15 cellular contexts compared by ENCODE assay signal in genomic region chr10:49136525-49136924, GRCh38. TPM values are rescaled to one million over a fixed set of nuclear protein-coding genes. Genes with fewer than 3 reads are reported as not detected.
DNase-seq lines count a peak whose midpoint lies in the region; ATAC-seq and TF ChIP-seq lines count a peak whose summit lies in the region.
"Had no signal": no experiment of that assay in that cellular context is flagged by ENCODE, and none has a peak within 500 bp of the region (broad histone marks: within the 10 kb centered on the region; RNA-seq: fewer than 3 reads in every experiment).

No MANE protein-coding gene starts in this region.

- H3K4me2 ChIP-seq in mammary epithelial cell (ENCODE audit: insufficient read depth, low read depth, low read length) = no peak overlapping the region
- no peak overlapping the region for H3K4me2 ChIP-seq in OCI-LY1 (ENCODE audit: low read length)
- no peak overlapping the region for H3K4me2 ChIP-seq in hepatocyte

- H3K4me3 ChIP-seq in breast epithelium (no peak overlapping the region), mammary epithelial cell (replicated peaks in 1 of 3; ENCODE audit: insufficient read depth in 1 of 3, low read depth in 2 of 3, low read length in 3 of 3) (no peak overlapping the region), OCI-LY1 (ENCODE audit: low read depth, low read length, poor library complexity, severe bottlenecking) (no peak overlapping the region), hepatocyte (no peak overlapping the region), brain microvascular endothelial cell (ENCODE audit: low read depth, low read length) (no peak overlapping the region)
- H3K4me3 ChIP-seq in CD8-positive, alpha-beta memory T cell (ENCODE audit: low read length) = no peak overlapping the region

- peak overlapping the region; percentile 32 to 71 for H3K27ac ChIP-seq in breast epithelium
- H3K27ac ChIP-seq in mammary epithelial cell (ENCODE audit: insufficient read depth, low read depth, low read length) = no peak overlapping the region
- H3K27ac ChIP-seq in OCI-LY1 (ENCODE audit: low read depth, low read length, poor library complexity, severe bottlenecking) = peak overlapping the region; percentile 55
- peak overlapping the region; percentile 24 for H3K27ac ChIP-seq in hepatocyte
- no peak overlapping the region for H3K27ac ChIP-seq in brain microvascular endothelial cell
- H3K27ac ChIP-seq in CD8-positive, alpha-beta memory T cell (ENCODE audit: low read depth, low read length) = no peak overlapping the region
- H3K27ac ChIP-seq: 22Rv1 had no signal

- H3K9ac ChIP-seq in mammary epithelial cell (ENCODE audit: insufficient read depth, low read length) (no peak overlapping the region), OCI-LY1 (ENCODE audit: low read length) (no peak overlapping the region)

- no peak overlapping the region for H3K4me3 Mint-ChIP-seq in CD8-positive, alpha-beta memory T cell
- H3K4me3 Mint-ChIP-seq: H9 had no signal

- TF ChIP-seq POLR2A in breast epithelium (IDR thresholded peaks at IDR 0.05) = no peak

- intact Hi-C loops in breast epithelium (cut with DNase I; ENCODE audit: low total_unique reads) = loop anchor here (5.0 kb wide), 1 partner anchor 389 kb away; no protein-coding TSS in a partner anchor
- intact Hi-C loops in mammary epithelial cell (cut with micrococcal nuclease) = no loop called here

- H3K9me3 ChIP-seq in breast epithelium (no peaks in the 10 kb centered on the region), mammary epithelial cell (replicated peaks; ENCODE audit: insufficient read depth, low read length) (no peaks in the 10 kb centered on the region), OCI-LY1 (ENCODE audit: low read length) (peaks cover 6% of the 10 kb centered on the region; the same call in 1 of the 2 replicates), hepatocyte (ENCODE audit: low read depth) (no peaks in the 10 kb centered on the region)
- H3K9me3 ChIP-seq in CD8-positive, alpha-beta memory T cell (ENCODE audit: low read length) = no peaks in the 10 kb centered on the region

- no peaks in the 10 kb centered on the region for H3K9me2 ChIP-seq in OCI-LY1 (ENCODE audit: low read depth, low read length)
- H3K9me2 ChIP-seq in hepatocyte (replicated peaks; ENCODE audit: insufficient read depth) = no peaks in the 10 kb centered on the region

- H3K27me3 Mint-ChIP-seq in CD8-positive, alpha-beta memory T cell = peaks cover 1 to 12% of the 10 kb centered on the region in 2 donors

- peaks cover 0 to 4% (median 0%) of the 10 kb centered on the region in 5 donors for H3K9me3 Mint-ChIP-seq in CD8-positive, alpha-beta memory T cell

- CTCF ChIA-PET in mammary epithelial cell (lab: Charles Lee; ENCODE audit: low non-redundant PET) = interaction anchor here (0.7 kb wide), 1 partner anchor 12 kb away, joined by 3 read pairs; no protein-coding TSS in a partner anchor
- CTCF ChIA-PET in CD8-positive, alpha-beta memory T cell (lab: Charles Lee) = no interaction called here

- 36% methylated on average over 1 of the region's 1 CpG for WGBS in mammary epithelial cell (ENCODE audit: low coverage, missing lambda C conversion rate)
- WGBS in hepatocyte (ENCODE audit: low lambda C conversion rate, missing lambda C conversion rate) = 86% methylated on average over 1 of the region's 1 CpG

- H3K27me3 ChIP-seq in breast epithelium = no peaks in the 10 kb centered on the region
- H3K27me3 ChIP-seq in mammary epithelial cell (ENCODE audit: insufficient read depth, low read length) = no peaks in the 10 kb centered on the region
- peaks cover 4% of the 10 kb centered on the region; the same call in 1 of the 2 replicates for H3K27me3 ChIP-seq in OCI-LY1 (ENCODE audit: insufficient read depth, low read length)
- no peaks in the 10 kb centered on the region for H3K27me3 ChIP-seq in hepatocyte
- H3K27me3 ChIP-seq in brain microvascular endothelial cell (replicated peaks) = no peaks in the 10 kb centered on the region
- H3K27me3 ChIP-seq in CD8-positive, alpha-beta memory T cell (ENCODE audit: insufficient read depth, low read length, poor library complexity, severe bottlenecking) = no peaks in the 10 kb centered on the region

- no peaks in the 10 kb centered on the region for H3K36me3 ChIP-seq in breast epithelium
- H3K36me3 ChIP-seq in mammary epithelial cell (ENCODE audit: insufficient read depth, low read length) = no peaks in the 10 kb centered on the region
- H3K36me3 ChIP-seq in OCI-LY1 (ENCODE audit: insufficient read depth, low read length) = no peaks in the 10 kb centered on the region
- no peaks in the 10 kb centered on the region for H3K36me3 ChIP-seq in hepatocyte (replicated peaks; ENCODE audit: insufficient read depth, low read depth)
- H3K36me3 ChIP-seq in brain microvascular endothelial cell (replicated peaks) = no peaks in the 10 kb centered on the region
- no peaks in the 10 kb centered on the region for H3K36me3 ChIP-seq in CD8-positive, alpha-beta memory T cell (ENCODE audit: insufficient read depth, low read length)

- dilution Hi-C loops in mammary epithelial cell (cut with HindIII; ENCODE audit: low sequenced_read_pairs) = loop anchor here (5.0 kb wide), 1 partner anchor 86 kb away; no protein-coding TSS in a partner anchor

- POLR2A ChIA-PET in CD8-positive, alpha-beta memory T cell (lab: Charles Lee) = no interaction called here

- H3K4me1 Mint-ChIP-seq in CD8-positive, alpha-beta memory T cell = peaks cover 0 to 12% (median 11%) of the 10 kb centered on the region in 3 donors

- no peaks in the 10 kb centered on the region for H4K20me1 ChIP-seq in mammary epithelial cell (ENCODE audit: insufficient read depth, low read length)
- no peaks in the 10 kb centered on the region for H4K20me1 ChIP-seq in OCI-LY1 (ENCODE audit: insufficient read depth, low read length)
- no peaks in the 10 kb centered on the region for H4K20me1 ChIP-seq in hepatocyte (ENCODE audit: insufficient read depth, poor library complexity, severe bottlenecking)

- in situ Hi-C loops in mammary epithelial cell (cut with MboI; ENCODE audit: low sequenced_read_pairs in 2 of 2) = no loop called here
- in situ Hi-C loops in brain microvascular endothelial cell (cut with HindIII; ENCODE audit: low pct_ligation_motif_present, low sequenced_read_pairs) = no loop called here

- no TSS peak for BruUV-seq in mammary epithelial cell (replicated peaks; lab: Mats Ljungman, UMichigan)

- H3K27ac Mint-ChIP-seq in CD8-positive, alpha-beta memory T cell = no peak overlapping the region
- H3K27ac Mint-ChIP-seq: H9 had no signal

- TF ChIP-seq CTCF in breast epithelium (IDR thresholded peaks at IDR 0.05) (no peak), mammary epithelial cell (conservative IDR thresholded peaks at IDR 0.05 in 1 of 2, IDR thresholded peaks at IDR 0.05 in 1 of 2; ENCODE audit: extremely low read depth in 1 of 2, insufficient read depth in 1 of 2, low read depth in 1 of 2, low read length in 2 of 2) (no peak), OCI-LY1 (IDR thresholded peaks at IDR 0.05; ENCODE audit: low read length) (no peak), hepatocyte (IDR thresholded peaks at IDR 0.05; ENCODE audit: poor library complexity) (no peak), brain microvascular endothelial cell (IDR thresholded peaks at IDR 0.05; ENCODE audit: low read depth, low read length, missing control alignments) (no peak)

- H3K79me2 ChIP-seq in mammary epithelial cell (ENCODE audit: insufficient read depth, low read length) (no peaks in the 10 kb centered on the region), OCI-LY1 (ENCODE audit: insufficient read depth, low read length) (no peaks in the 10 kb centered on the region), hepatocyte (no peaks in the 10 kb centered on the region)

- no peaks in the 10 kb centered on the region for H3K4me1 ChIP-seq in breast epithelium
- H3K4me1 ChIP-seq in mammary epithelial cell (ENCODE audit: insufficient read depth, low read length) = no peaks in the 10 kb centered on the region
- H3K4me1 ChIP-seq in OCI-LY1 (ENCODE audit: insufficient read depth, low read length, severe bottlenecking) = peaks cover 20% of the 10 kb centered on the region
- peaks cover 13% of the 10 kb centered on the region for H3K4me1 ChIP-seq in hepatocyte (ENCODE audit: insufficient read depth)
- H3K4me1 ChIP-seq in CD8-positive, alpha-beta memory T cell (ENCODE audit: insufficient read depth, low read length) = no peaks in the 10 kb centered on the region

- no peak overlapping the region for H2AFZ ChIP-seq in mammary epithelial cell (ENCODE audit: low read depth, low read length)
- H2AFZ ChIP-seq in OCI-LY1 (ENCODE audit: low read length) = no peak overlapping the region
- H2AFZ ChIP-seq in hepatocyte = no peak overlapping the region

- ATAC-seq in GM19395 (IDR thresholded peaks at IDR 0.05; ENCODE audit: unreplicated experiment) = no peak

- no peaks in the 10 kb centered on the region for H3F3A ChIP-seq in OCI-LY1 (ENCODE audit: insufficient read depth, low read length)

- no peaks in the 10 kb centered on the region for H3K36me3 Mint-ChIP-seq in CD8-positive, alpha-beta memory T cell

- no peak for DNase-seq in breast epithelium (ENCODE audit: low spot score in 2 of 2)
- DNase-seq in mammary epithelial cell = no peak
- no peak for DNase-seq in hepatocyte (ENCODE audit: low spot score)
- DNase-seq in brain microvascular endothelial cell = no peak
- no peak for DNase-seq in CD8-positive, alpha-beta memory T cell
- DNase-seq: GOT3, H9 had no signal

RNA-seq across cellular contexts. Expression of gene FAM170B, which starts 2.7 kb away (rescaled TPM):
- total RNA-seq in breast epithelium (not detected), mammary epithelial cell (not detected), hepatocyte (not detected in 2 replicates)
- polyA plus RNA-seq in mammary epithelial cell (not detected), hepatocyte (not detected in 2 replicates)
- polyA minus RNA-seq in mammary epithelial cell = not detected
- total RNA-seq in CD8-positive, alpha-beta memory T cell = not detected
- polyA plus RNA-seq in CD8-positive, alpha-beta memory T cell = not detected
- total RNA-seq: A673, Daoy, H9, HT-29, IMR-90 had no signal
- polyA plus RNA-seq: BJ, IMR-90 had no signal

RNA-seq across cellular contexts. Expression of gene VSTM4, which starts 21.2 kb away (rescaled TPM):
- total RNA-seq in breast epithelium = 10 to 100 TPM in 1 of 3 donors, 1 to 10 TPM in 2; 8.5 to 17.3 (median 9.5) TPM
- total RNA-seq in mammary epithelial cell = under 1 TPM in 1 of 2 donors, not detected in 1; under 0.01 TPM
- not detected for polyA plus RNA-seq in mammary epithelial cell
- polyA minus RNA-seq in mammary epithelial cell = not detected
- 6.5 and 10.2 TPM in 2 replicates for total RNA-seq in hepatocyte
- polyA plus RNA-seq in hepatocyte = 8.5 and 9.0 TPM in 2 replicates
- under 1 TPM; 0.07 to 0.09 TPM for total RNA-seq in CD8-positive, alpha-beta memory T cell
- polyA plus RNA-seq in CD8-positive, alpha-beta memory T cell = not detected
- total RNA-seq: HT-29 had no signal

RNA-seq across cellular contexts. Expression of gene TMEM273, which starts 51.7 kb away (rescaled TPM):
- total RNA-seq in breast epithelium = 10 to 100 TPM in 2 of 3 donors, 1 to 10 TPM in 1; 9.1 to 29.8 (median 18.4) TPM
- not detected for total RNA-seq in mammary epithelial cell
- polyA plus RNA-seq in mammary epithelial cell = not detected
- polyA minus RNA-seq in mammary epithelial cell = not detected
- 0.27 and 1.2 TPM in 2 replicates for total RNA-seq in hepatocyte
- 1.9 TPM in 1 of 2 replicates, not detected in the other for polyA plus RNA-seq in hepatocyte
- total RNA-seq in CD8-positive, alpha-beta memory T cell = 10 to 100 TPM; 58.0 to 60.2 TPM
- polyA plus RNA-seq in CD8-positive, alpha-beta memory T cell = 51.7 TPM
- total RNA-seq: A673, Daoy, H9, HT-29, IMR-90 had no signal
- polyA plus RNA-seq: BJ, IMR-90 had no signal

Comparison
In these comparisons a context has a peak if more than half of its experiments do, and no peak if none do; other contexts are left out.
1. H3K27ac ChIP-seq: peak in breast epithelium (2 of 2), OCI-LY1 (single experiment) and hepatocyte (single experiment); none in mammary epithelial cell (single experiment), brain microvascular endothelial cell (single experiment) and CD8-positive, alpha-beta memory T cell (single experiment).